ENCODE assay signal across 15 cellular contexts in genomic region chrX:133402042-133402453, GRCh38. TPM values are rescaled to one million over a fixed set of nuclear protein-coding genes. Genes with fewer than 3 reads are reported as not detected.
DNase-seq lines count a peak whose midpoint lies in the region; ATAC-seq, FAIRE-seq and TF ChIP-seq lines count a peak whose summit lies in the region.
"Had no signal": no experiment of that assay in that cellular context is flagged by ENCODE, and none has a peak within 500 bp of the region (broad histone marks: within the 10 kb centered on the region; RNA-seq: fewer than 3 reads in every experiment).

No MANE protein-coding gene starts in this region.

- TF ChIP-seq POLR2A in esophagus muscularis mucosa (IDR thresholded peaks at IDR 0.05; ENCODE audit: low read depth), result no peak

- no peak for TF ChIP-seq CTCF in esophagus muscularis mucosa (IDR thresholded peaks at IDR 0.05)
- no peak for TF ChIP-seq CTCF in pancreas (IDR thresholded peaks at IDR 0.05)

- TF ChIP-seq EP300 in esophagus muscularis mucosa (IDR thresholded peaks at IDR 0.05), result no peak

- H3K27ac ChIP-seq in esophagus muscularis mucosa (replicated peaks in 1 of 4) (peak overlapping the region; percentile 40 to 63 (median 51)), pancreas (no peak overlapping the region)
- H3K27ac ChIP-seq: lower lobe of right lung had no signal

- H3K9me3 ChIP-seq in esophagus muscularis mucosa (no peaks in the 10 kb centered on the region), pancreas (no peaks in the 10 kb centered on the region)
- H3K9me3 ChIP-seq: lower lobe of right lung had no signal

- DNase-seq in M059J (ENCODE audit: low read depth) (peak; percentile 65), esophagus muscularis mucosa (ENCODE audit: extremely low spot score) (no peak), pancreas (no peak), mucosa of gallbladder (ENCODE audit: low spot score) (no peak), head of caudate nucleus (no peak)
- DNase-seq: activated T-cell treated with anti-CD3 and anti-CD28 coated beads, Interleukin-2, amount 50 U/mL, for 48 hours; glutamatergic neuron; lower lobe of right lung; MM.1S; retina had no signal

- intact Hi-C loops in esophagus muscularis mucosa (cut with DNase I) (no loop called here), pancreas (cut with DNase I) (no loop called here), head of caudate nucleus (cut with DNase I) (no loop called here)

- peak; percentile 66 for FAIRE-seq in pancreas (lab: Jason Lieb, UNC)
- FAIRE-seq: TTC549 had no signal

- ATAC-seq in GM18498 (IDR thresholded peaks at IDR 0.05; ENCODE audit: unreplicated experiment), result peak; percentile 46
- ATAC-seq in pancreas, result peak in 3 of 4 donors; percentile 30 to 74 (median 34)
- no peak for ATAC-seq in HG02885 (IDR thresholded peaks at IDR 0.05; ENCODE audit: poor library complexity, unreplicated experiment)
- no peak for ATAC-seq in HG03025 (IDR thresholded peaks at IDR 0.05; ENCODE audit: low FRiP score, unreplicated experiment)
- ATAC-seq: lower lobe of right lung had no signal

- H3K27me3 ChIP-seq in esophagus muscularis mucosa (no peaks in the 10 kb centered on the region), pancreas (peaks cover 0 to 3% (median 0%) of the 10 kb centered on the region in 4 donors)

- H3K4me3 ChIP-seq in esophagus muscularis mucosa (no peak overlapping the region), pancreas (no peak overlapping the region)
- H3K4me3 ChIP-seq: lower lobe of right lung had no signal

- 42% methylated on average over 2 of the region's 2 CpGs for WGBS in esophagus muscularis mucosa
- 18 to 30% methylated on average over 2 of the region's 2 CpGs for WGBS in pancreas, 2 donors

- H3K36me3 ChIP-seq in esophagus muscularis mucosa, result no peaks in the 10 kb centered on the region
- no peaks in the 10 kb centered on the region for H3K36me3 ChIP-seq in pancreas
- H3K36me3 ChIP-seq: lower lobe of right lung had no signal

- H3K4me1 ChIP-seq in esophagus muscularis mucosa, result peaks cover 0 to 56% (median 36%) of the 10 kb centered on the region in 4 donors
- H3K4me1 ChIP-seq in pancreas, result peaks cover 0 to 6% (median 0%) of the 10 kb centered on the region in 3 donors
- H3K4me1 ChIP-seq: lower lobe of right lung had no signal

RNA-seq across cellular contexts. Expression of gene GPC4, which starts 13.2 kb away (rescaled TPM):
- total RNA-seq in M059J (2014; rRNA removed; shearing (Covaris generic)), result 8.6 and 17.7 TPM in 2 replicates
- total RNA-seq in esophagus muscularis mucosa, result 10 to 100 TPM; 54.3 to 91.2 (median 80.3) TPM
- 10 to 100 TPM in 3 of 6 donors, 1 to 10 TPM in 3; 6.9 to 15.3 (median 10.3) TPM for total RNA-seq in pancreas
- polyA plus RNA-seq in pancreas, result 1 to 10 TPM; 3.0 to 4.8 TPM
- 38.9 TPM for total RNA-seq in mucosa of gallbladder
- total RNA-seq: OCI-LY7 had no signal

Comparison
In these comparisons a context has a peak if more than half of its experiments do, and no peak if none do; other contexts are left out.
1. ATAC-seq: peak in GM18498 (single experiment) and pancreas (3 of 4); none in HG02885 (single experiment) and HG03025 (single experiment).
2. H3K27ac ChIP-seq: peak in esophagus muscularis mucosa (4 of 4); none in pancreas (0 of 4).